In genomic region chr2:11748018-11748860, GRCh38 we compare ENCODE assay signal across 8 cellular contexts. TPM values are rescaled to one million over a fixed set of nuclear protein-coding genes. Genes with fewer than 3 reads are reported as not detected.
DNase-seq lines count a peak whose midpoint lies in the region; ATAC-seq and TF ChIP-seq lines count a peak whose summit lies in the region.

No MANE protein-coding gene starts in this region.

- in situ Hi-C loops in G401 (cut with HindIII; ENCODE audit: low sequenced_read_pairs), result no loop called here

- TF ChIP-seq CTCF in epithelial cell of proximal tubule (conservative IDR thresholded peaks at IDR 0.05; ENCODE audit: low read depth, low read length), result no peak

- ATAC-seq in HG02973 (IDR thresholded peaks at IDR 0.05; ENCODE audit: unreplicated experiment) (no peak), left lobe of liver (no peak)

- DNase-seq in G401 (ENCODE audit: low spot score) (peak; percentile 23), RPMI8226 (peak; percentile 66), epithelial cell of proximal tubule (ENCODE audit: low read depth) (no peak), retina (peak; percentile 37), NCI-H510A (lab: John Stamatoyannopoulos, UW) (no peak), left lobe of liver (ENCODE audit: low spot score) (no peak), RKO (ENCODE audit: low spot score) (no peak)

- peak overlapping the region; percentile 94 for H3K4me3 ChIP-seq in epithelial cell of proximal tubule (ENCODE audit: low read depth, low read length)

RNA-seq across cellular contexts. Expression of gene LPIN1, which starts 1.8 kb away (rescaled TPM):
- total RNA-seq in G401 (2014; rRNA removed; shearing (Covaris generic)), result 12.7 and 30.4 TPM in 2 replicates
- total RNA-seq in epithelial cell of proximal tubule, result 27.9 and 33.8 TPM in 2 replicates
- 20.7 TPM for total RNA-seq in left lobe of liver

Comparison
In these comparisons a context has a peak if more than half of its experiments do, and no peak if none do; other contexts are left out.
1. DNase-seq: peak in G401 (single experiment), RPMI8226 (single experiment) and retina (single experiment); none in epithelial cell of proximal tubule (single experiment), NCI-H510A (single experiment), left lobe of liver (single experiment) and RKO (single experiment).